Comparison of ENCODE assay signal across 28 cellular contexts in the genomic region with DNA sequence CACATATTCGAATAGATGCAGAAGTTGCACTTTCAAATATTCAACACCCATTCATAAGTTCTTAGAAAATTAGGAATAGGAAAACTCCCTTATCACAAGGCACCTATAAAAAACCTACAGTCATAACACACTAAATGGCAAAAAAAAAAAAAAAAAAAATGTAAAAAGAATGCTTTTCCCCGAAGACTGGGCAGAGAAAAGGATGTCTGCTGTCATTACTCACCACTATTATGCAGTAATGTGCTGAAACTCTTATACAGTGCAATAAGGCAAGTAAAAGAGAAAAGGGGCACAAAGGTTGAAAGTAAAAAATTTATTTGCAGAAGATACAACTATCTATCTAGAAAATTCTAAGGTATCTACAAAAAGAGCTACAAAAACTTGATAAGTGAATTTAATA.
"Had no signal": no experiment of that assay in that cellular context is flagged by ENCODE, and none has a peak within 500 bp of the region (broad histone marks: within the 10 kb centered on the region; RNA-seq: fewer than 3 reads in every experiment).

No MANE protein-coding gene starts in this region.

- H3K36me3 Mint-ChIP-seq: activated CD8-positive, alpha-beta memory T cell treated with anti-CD3 and anti-CD28 coated beads, Interleukin-2, amount 10 ng/mL, durations not matched to agents 7 days and 5 days; brain had no signal

- H3K36me3 ChIP-seq: adrenal gland, SJCRH30, WERI-Rb-1 had no signal

- H3K4me3 Mint-ChIP-seq: activated CD4-positive, alpha-beta memory T cell treated with anti-CD3 and anti-CD28 coated beads, Interleukin-2, amount 10 ng/mL, durations not matched to agents 7 days and 5 days; activated CD8-positive, alpha-beta memory T cell treated with anti-CD3 and anti-CD28 coated beads, Interleukin-2, amount 10 ng/mL, durations not matched to agents 7 days and 5 days; brain had no signal

- H3K4me1 ChIP-seq: SJCRH30 had no signal

- DNase-seq: activated CD4-positive, alpha-beta memory T cell treated with anti-CD3 and anti-CD28 coated beads, Interleukin-2, amount 10 ng/mL, durations not matched to agents 7 days and 5 days; activated CD4-positive, alpha-beta T cell treated with anti-CD3 and anti-CD28 coated beads for 1 hour; activated CD4-positive, alpha-beta T cell treated with anti-CD3 and anti-CD28 coated beads for 48 hours; activated CD4-positive, CD25-positive, alpha-beta regulatory T cell; activated CD8-positive, alpha-beta memory T cell treated with anti-CD3 and anti-CD28 coated beads for 24 hours; activated CD8-positive, alpha-beta memory T cell treated with anti-CD3 and anti-CD28 coated beads, Interleukin-2, amount 10 ng/mL, durations not matched to agents 7 days and 5 days; activated CD8-positive, alpha-beta memory T cell treated with anti-CD3 and anti-CD28 coated beads, Interleukin-2, amount 50 U/mL, for 48 hours; activated effector memory CD4-positive, alpha-beta T cell treated with anti-CD3 and anti-CD28 coated beads, Interleukin-2, amount 50 U/mL, for 16 hours; activated naive CD4-positive, alpha-beta T cell treated with Interleukin-2 at 50 U/mL for 16 hours; activated T-cell treated with anti-CD3 and anti-CD28 coated beads, Interleukin-2, amount 50 U/mL, for 48 hours; adrenal gland; caudate nucleus; cerebellar nuclear complex; NCI-H1105; NCI-H1436 treated with DMSO at 0.1 percent for 48 hours; NCI-H1694 treated with DMSO at 0.1 percent for 48 hours; NCI-H2029; NCI-H345; NCI-H524 treated with DMSO at 0.1 percent for 48 hours; SHP77; SJCRH30; T1000; WERI-Rb-1 had no signal

- H3K27ac ChIP-seq: adrenal gland, KMS-11, SJCRH30, SK-N-MC, WERI-Rb-1 had no signal

- H3K9ac ChIP-seq: KMS-11 had no signal

- H3K27me3 ChIP-seq: adrenal gland, SJCRH30 had no signal

- ATAC-seq: activated CD8-positive, alpha-beta memory T cell treated with anti-CD3 and anti-CD28 coated beads, Interleukin-2, amount 10 ng/mL, durations not matched to agents 7 days and 5 days; activated naive CD4-positive, alpha-beta T cell treated with anti-CD3 and anti-CD28 coated beads, Interleukin-2, amount 50 U/mL, for 72 hours; Panc1 had no signal

- H3K27ac Mint-ChIP-seq: activated CD4-positive, alpha-beta memory T cell treated with anti-CD3 and anti-CD28 coated beads, Interleukin-2, amount 10 ng/mL, durations not matched to agents 7 days and 5 days; activated CD8-positive, alpha-beta memory T cell treated with anti-CD3 and anti-CD28 coated beads, Interleukin-2, amount 10 ng/mL, durations not matched to agents 7 days and 5 days; activated naive CD4-positive, alpha-beta T cell treated with anti-CD3 and anti-CD28 coated beads, Interleukin-2, amount 50 U/mL, for 72 hours; brain had no signal

- H3K4me2 ChIP-seq: KMS-11 had no signal

- H3K4me3 ChIP-seq: adrenal gland, SJCRH30, SK-N-MC had no signal

- H3K27me3 Mint-ChIP-seq: activated CD4-positive, alpha-beta memory T cell treated with anti-CD3 and anti-CD28 coated beads, Interleukin-2, amount 10 ng/mL, durations not matched to agents 7 days and 5 days had no signal

- H3K9me3 ChIP-seq: adrenal gland, SJCRH30 had no signal
